In the genomic region with DNA sequence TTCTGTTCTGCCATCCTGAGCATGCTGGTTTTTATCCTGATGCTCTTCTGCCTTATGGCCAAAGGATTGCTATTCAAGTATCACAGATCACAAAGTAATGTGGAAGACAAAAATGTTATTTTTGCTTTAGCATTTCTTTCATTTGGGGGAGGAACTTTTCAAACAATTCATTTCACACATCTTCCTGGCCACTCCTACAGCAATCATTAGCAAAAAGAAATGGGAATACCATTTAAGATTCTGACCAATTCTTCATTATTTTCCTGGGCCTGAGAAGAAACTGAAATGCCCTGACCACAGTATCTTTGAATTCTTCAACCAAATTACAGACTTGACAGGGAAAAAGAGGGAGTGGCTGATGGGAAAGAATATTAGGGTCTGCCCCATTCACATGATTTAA, we compare ENCODE assay signal across 27 cellular contexts. TPM values are rescaled to one million over a fixed set of nuclear protein-coding genes. Genes with fewer than 3 reads are reported as not detected.
DNase-seq lines count a peak whose midpoint lies in the region; ATAC-seq and TF ChIP-seq lines count a peak whose summit lies in the region.
"Had no signal": no experiment of that assay in that cellular context is flagged by ENCODE, and none has a peak within 500 bp of the region (broad histone marks: within the 10 kb centered on the region; RNA-seq: fewer than 3 reads in every experiment).

No MANE protein-coding gene starts in this region.

- DNase-seq in GM23338 (ENCODE audit: low spot score) (no peak), WTC11 (ENCODE audit: low spot score) (no peak), neural progenitor cell (ENCODE audit: low spot score) (no peak), glutamatergic neuron (no peak), transverse colon (no peak)
- DNase-seq: 8988T; ACHN; BE2C; C1 segment of cervical spinal cord; CD4-positive, alpha-beta memory T cell; CD4-positive, CD25-positive, alpha-beta regulatory T cell; CD8-positive, alpha-beta memory T cell; DMS 273 treated with DMSO at 0.1 percent for 48 hours; DMS153; DMS53; DMS79; DND-41; EL; GDM1 had no signal

- peaks cover 13% of the 10 kb centered on the region for H3K27me3 Mint-ChIP-seq in GM23338 (ENCODE audit: insufficient read depth, low read depth, poor library complexity)
- H3K27me3 Mint-ChIP-seq in WTC11 (ENCODE audit: low read depth), result no peaks in the 10 kb centered on the region
- no peaks in the 10 kb centered on the region for H3K27me3 Mint-ChIP-seq in neural progenitor cell (ENCODE audit: insufficient read depth, low read depth)
- H3K27me3 Mint-ChIP-seq in glutamatergic neuron (ENCODE audit: unreplicated experiment), result no peaks in the 10 kb centered on the region
- H3K27me3 Mint-ChIP-seq: CD4-positive, alpha-beta memory T cell; CD4-positive, CD25-positive, alpha-beta regulatory T cell; CD8-positive, alpha-beta memory T cell had no signal

- no peaks in the 10 kb centered on the region for H3K27me3 ChIP-seq in GM23338 (ENCODE audit: insufficient read depth)
- H3K27me3 ChIP-seq in iPS-15b (ENCODE audit: control insufficient read depth, insufficient read depth, low read length), result no peaks in the 10 kb centered on the region
- no peaks in the 10 kb centered on the region for H3K27me3 ChIP-seq in neural progenitor cell
- no peaks in the 10 kb centered on the region for H3K27me3 ChIP-seq in transverse colon
- H3K27me3 ChIP-seq: BE2C, BLaER1 had no signal

- H3K4me3 Mint-ChIP-seq in GM23338, result peak overlapping the region; percentile 31
- H3K4me3 Mint-ChIP-seq in WTC11, result peak overlapping the region; percentile 50
- no peak overlapping the region for H3K4me3 Mint-ChIP-seq in neural progenitor cell
- no peak overlapping the region for H3K4me3 Mint-ChIP-seq in glutamatergic neuron (ENCODE audit: unreplicated experiment)
- H3K4me3 Mint-ChIP-seq: CD14-positive monocyte; CD4-positive, alpha-beta memory T cell; CD4-positive, CD25-positive, alpha-beta regulatory T cell; CD8-positive, alpha-beta memory T cell had no signal

- ATAC-seq in GM23338 (no peak), WTC11 (no peak), GM18873 (IDR thresholded peaks at IDR 0.05; ENCODE audit: low FRiP score, unreplicated experiment) (no peak)
- ATAC-seq: GM12878 had no signal

- H3K4me3 ChIP-seq in GM23338 (no peak overlapping the region; the same call in 1 of the 2 replicates), iPS-15b (ENCODE audit: low read depth, low read length) (peak overlapping the region; percentile 8), neural progenitor cell (no peak overlapping the region), transverse colon (no peak overlapping the region)
- H3K4me3 ChIP-seq: BLaER1, GM12878 had no signal

- peaks cover 44% of the 10 kb centered on the region for H4K20me1 ChIP-seq in GM23338 (replicated peaks; ENCODE audit: insufficient read depth)
- no peaks in the 10 kb centered on the region for H4K20me1 ChIP-seq in neural progenitor cell (ENCODE audit: low read depth)
- H4K20me1 ChIP-seq: BLaER1 had no signal

- H3K27ac ChIP-seq in GM23338 (ENCODE audit: low read depth) (peak overlapping the region; percentile 30), neural progenitor cell (no peak overlapping the region), transverse colon (no peak overlapping the region)
- H3K27ac ChIP-seq: BLaER1 had no signal

- H3K9me2 ChIP-seq in GM23338 (ENCODE audit: insufficient read depth), result no peaks in the 10 kb centered on the region

- H3K4me1 ChIP-seq in GM23338 (ENCODE audit: insufficient read depth) (peaks cover 40% of the 10 kb centered on the region), iPS-15b (ENCODE audit: control insufficient read depth, insufficient read depth, low read length) (peaks cover 10% of the 10 kb centered on the region), neural progenitor cell (no peaks in the 10 kb centered on the region), transverse colon (no peaks in the 10 kb centered on the region)
- H3K4me1 ChIP-seq: BE2C, BLaER1 had no signal

- TF ChIP-seq EP300 in transverse colon (IDR thresholded peaks at IDR 0.05; ENCODE audit: low read depth), result no peak

- H3K79me2 ChIP-seq in GM23338 (replicated peaks; ENCODE audit: insufficient read depth) (peaks cover 52% of the 10 kb centered on the region), neural progenitor cell (ENCODE audit: low read depth) (no peaks in the 10 kb centered on the region)

- intact Hi-C loops in transverse colon (cut with DNase I; ENCODE audit: low total_unique reads), result no loop called here

- no peaks in the 10 kb centered on the region for H3K9me3 ChIP-seq in iPS-15b (ENCODE audit: control insufficient read depth, insufficient read depth, low read length)
- H3K9me3 ChIP-seq in neural progenitor cell (ENCODE audit: low read depth), result no peaks in the 10 kb centered on the region
- no peaks in the 10 kb centered on the region for H3K9me3 ChIP-seq in transverse colon
- H3K9me3 ChIP-seq: BE2C, BLaER1 had no signal

- H3K36me3 ChIP-seq in GM23338 (ENCODE audit: insufficient read depth), result peaks cover 97% of the 10 kb centered on the region
- H3K36me3 ChIP-seq in iPS-15b (ENCODE audit: control insufficient read depth, insufficient read depth, low read length), result peaks cover 36% of the 10 kb centered on the region
- H3K36me3 ChIP-seq in neural progenitor cell, result no peaks in the 10 kb centered on the region
- H3K36me3 ChIP-seq in transverse colon, result no peaks in the 10 kb centered on the region
- H3K36me3 ChIP-seq: BE2C, BLaER1 had no signal

- H3K9me3 Mint-ChIP-seq in GM23338 (peaks cover 10% of the 10 kb centered on the region; the same call in 1 of the 3 replicates), WTC11 (peaks cover 5% of the 10 kb centered on the region; the same call in 1 of the 2 replicates), neural progenitor cell (no peaks in the 10 kb centered on the region), glutamatergic neuron (ENCODE audit: unreplicated experiment) (no peaks in the 10 kb centered on the region)

- H3K4me1 Mint-ChIP-seq in GM23338, result peaks cover 40% of the 10 kb centered on the region
- H3K4me1 Mint-ChIP-seq in WTC11, result peaks cover 48% of the 10 kb centered on the region
- H3K4me1 Mint-ChIP-seq in neural progenitor cell, result no peaks in the 10 kb centered on the region
- peaks cover 6% of the 10 kb centered on the region for H3K4me1 Mint-ChIP-seq in glutamatergic neuron (ENCODE audit: low read depth, unreplicated experiment)
- H3K4me1 Mint-ChIP-seq: CD14-positive monocyte; CD4-positive, alpha-beta memory T cell; CD4-positive, CD25-positive, alpha-beta regulatory T cell; CD8-positive, alpha-beta memory T cell had no signal

- TF ChIP-seq CTCF in GM23338 (conservative IDR thresholded peaks at IDR 0.05; ENCODE audit: low read depth in 2 of 2), result no peak
- TF ChIP-seq CTCF in WTC11 (IDR thresholded peaks at IDR 0.05), result no peak
- no peak for TF ChIP-seq CTCF in neural progenitor cell (IDR thresholded peaks at IDR 0.05)
- no peak for TF ChIP-seq CTCF in glutamatergic neuron (IDR thresholded peaks at IDR 0.05; ENCODE audit: partially characterized antibody, unreplicated experiment)
- no peak for TF ChIP-seq CTCF in transverse colon (IDR thresholded peaks at IDR 0.05)

- in situ Hi-C loops in transverse colon (cut with MboI; ENCODE audit: low pct_ligation_motif_present in 1 of 4, low pct_unique_long_range_greater_than_20kb in 1 of 4, low sequenced_read_pairs in 3 of 4), result no loop called here

- CTCF ChIA-PET in WTC11 (lab: Charles Lee), result no interaction called here

- H3K27ac Mint-ChIP-seq in GM23338, result peak overlapping the region; percentile 14; the same call in 1 of the 2 replicates
- peak overlapping the region; percentile 78 for H3K27ac Mint-ChIP-seq in WTC11
- H3K27ac Mint-ChIP-seq in neural progenitor cell, result no peak overlapping the region
- H3K27ac Mint-ChIP-seq in glutamatergic neuron (ENCODE audit: unreplicated experiment), result no peak overlapping the region
- H3K27ac Mint-ChIP-seq: CD14-positive monocyte; CD4-positive, alpha-beta memory T cell; CD4-positive, CD25-positive, alpha-beta regulatory T cell; CD8-positive, alpha-beta memory T cell had no signal

- H3K4me2 ChIP-seq in GM23338 (0 out of 2 replicates have a peak overlapping the region, but pooled peaks have one; percentile 1), neural progenitor cell (no peak overlapping the region)
- H3K4me2 ChIP-seq: BLaER1 had no signal

- POLR2A ChIA-PET in WTC11 (lab: Charles Lee), result no interaction called here

- TF ChIP-seq POLR2A in transverse colon (IDR thresholded peaks at IDR 0.05), result no peak

- H3K36me3 Mint-ChIP-seq in GM23338 (ENCODE audit: low read depth) (peaks cover 46% of the 10 kb centered on the region), WTC11 (peaks cover 58% of the 10 kb centered on the region), neural progenitor cell (no peaks in the 10 kb centered on the region), glutamatergic neuron (ENCODE audit: unreplicated experiment) (no peaks in the 10 kb centered on the region)
- H3K36me3 Mint-ChIP-seq: CD14-positive monocyte; CD4-positive, alpha-beta memory T cell; CD4-positive, CD25-positive, alpha-beta regulatory T cell; CD8-positive, alpha-beta memory T cell had no signal

- H3K9ac ChIP-seq in iPS-15b (ENCODE audit: low read depth, low read length), result no peak overlapping the region
- no peak overlapping the region for H3K9ac ChIP-seq in neural progenitor cell
- H3K9ac ChIP-seq: BLaER1 had no signal

- H3F3A ChIP-seq in GM23338 (replicated peaks; ENCODE audit: low read depth) (peaks cover 62% of the 10 kb centered on the region), neural progenitor cell (ENCODE audit: low read depth) (no peaks in the 10 kb centered on the region)

- H2AFZ ChIP-seq in GM23338, result no peak overlapping the region
- peak overlapping the region; percentile 22 for H2AFZ ChIP-seq in neural progenitor cell (replicated peaks)

TF ChIP-seq in WTC11, 78 proteins besides CTCF, POLR2A, EP300 and RAD21 (continues in another document):
- no peak for TF ChIP-seq TEAD4 (CRISPR knock-in tag; IDR thresholded peaks at IDR 0.05)
- no peak for TF ChIP-seq ETV6 (CRISPR knock-in tag; IDR thresholded peaks at IDR 0.05)
- no peak for TF ChIP-seq SOX15 (CRISPR knock-in tag; IDR thresholded peaks at IDR 0.05)
- no peak for TF ChIP-seq RORB (CRISPR knock-in tag; IDR thresholded peaks at IDR 0.05)
- no peak for TF ChIP-seq ZNF219 (CRISPR knock-in tag; IDR thresholded peaks at IDR 0.05; ENCODE audit: borderline replicate concordance)
- TF ChIP-seq IRF2 (CRISPR knock-in tag; IDR thresholded peaks at IDR 0.05; ENCODE audit: borderline replicate concordance, low read depth), result no peak
- TF ChIP-seq ZNF423 (CRISPR knock-in tag; IDR thresholded peaks at IDR 0.05), result no peak

RNA-seq across cellular contexts. Expression of gene GRID2, which starts 38.0 kb away (rescaled TPM):
- 65.4 and 74.5 TPM in 2 replicates for total RNA-seq in GM23338 (2014; rRNA removed; shearing (Covaris generic))
- polyA plus RNA-seq in GM23338 (2016; fragmentation: Nextera tagmentation; extraction: Ambion mirVana), result 15.8 and 19.9 TPM in 2 replicates
- total RNA-seq in WTC11 (2021) (24.6 to 26.8 TPM (median 25.5 TPM) in 3 replicates), neural progenitor cell (ENCODE audit: low replicate concordance) (0.17 and 0.74 TPM in 2 replicates), glutamatergic neuron (ENCODE audit: unreplicated experiment) (2.1 TPM), transverse colon (under 1 TPM in 1 of 4 donors, not detected in 3; 0.16 TPM)
- total RNA-seq: A673; CD4-positive, alpha-beta memory T cell; CD4-positive, CD25-positive, alpha-beta regulatory T cell; CD8-positive, alpha-beta memory T cell; G401; GM12878 had no signal
- polyA plus RNA-seq: AG04450; CD14-positive monocyte; CD4-positive, alpha-beta memory T cell; CD4-positive, CD25-positive, alpha-beta regulatory T cell; CD8-positive, alpha-beta memory T cell; GM12878 had no signal

Comparison
In these comparisons a context has a peak if more than half of its experiments do, and no peak if none do; other contexts are left out.
1. H3K27ac Mint-ChIP-seq: peak in GM23338 (single experiment) and WTC11 (single experiment); none in neural progenitor cell (single experiment) and glutamatergic neuron (single experiment).
2. H3K4me3 Mint-ChIP-seq: peak in GM23338 (single experiment) and WTC11 (single experiment); none in neural progenitor cell (single experiment) and glutamatergic neuron (single experiment).